ENCODE assay signal across 19 cellular contexts in the genomic region with DNA sequence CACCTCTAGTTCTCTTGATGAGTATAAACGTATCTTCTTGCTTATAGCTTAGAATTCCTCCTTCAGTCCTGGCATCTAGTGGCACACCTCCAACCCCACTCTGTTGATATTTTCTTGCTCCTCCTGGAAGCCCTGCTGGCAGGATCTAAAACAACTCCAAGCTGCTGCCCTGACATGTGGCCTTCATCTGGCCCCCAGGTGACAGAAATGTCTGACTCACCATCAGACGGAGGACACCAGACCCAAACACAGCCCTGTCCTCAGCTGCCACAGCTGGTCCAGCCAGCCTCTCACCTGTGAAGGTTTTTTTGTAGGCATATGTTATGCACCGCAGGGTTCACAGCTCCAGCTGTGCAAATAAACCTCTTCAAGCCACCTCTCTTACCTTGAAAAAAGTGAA. TPM values are rescaled to one million over a fixed set of nuclear protein-coding genes. Genes with fewer than 3 reads are reported as not detected.
DNase-seq lines count a peak whose midpoint lies in the region; ATAC-seq and FAIRE-seq lines count a peak whose summit lies in the region.
"Had no signal": no experiment of that assay in that cellular context is flagged by ENCODE, and none has a peak within 500 bp of the region (broad histone marks: within the 10 kb centered on the region; RNA-seq: fewer than 3 reads in every experiment).

No MANE protein-coding gene starts in this region.

- intact Hi-C loops in posterior cingulate gyrus (cut with DNase I): no loop called here

- DNase-seq in DMS153 treated with DMSO at 0.1 percent for 48 hours (lab: John Stamatoyannopoulos, UW; ENCODE audit: unreplicated experiment) (peak; percentile 10), H4 (ENCODE audit: low spot score) (peak; percentile 15), NCI-H2081 (lab: John Stamatoyannopoulos, UW) (peak; percentile 21 to 73), T-helper 17 cell (no peak), urothelium cell line (ENCODE audit: low spot score) (no peak), posterior cingulate gyrus (no peak), H7 (no peak)
- DNase-seq: DMS79 treated with DMSO at 0.1 percent for 48 hours, Kasumi-1, NCI-H1436 treated with DMSO at 0.1 percent for 48 hours, NCI-H2171, NCI-H446 treated with DMSO at 0.1 percent for 48 hours, Peyer's patch, Right ventricle myocardium superior, T-helper 2 cell had no signal

- peaks cover 2% of the 10 kb centered on the region for H3K4me1 Mint-ChIP-seq in T-helper 17 cell

- H3K9me3 ChIP-seq in T-helper 17 cell (ENCODE audit: control insufficient read depth, low read length, poor library complexity, severe bottlenecking): no peaks in the 10 kb centered on the region

- no peak overlapping the region for H3K4me3 Mint-ChIP-seq in T-helper 17 cell
- H3K4me3 Mint-ChIP-seq: IgD-negative memory B cell had no signal

- ATAC-seq in T-helper 17 cell (no peak), esophagus mucosa (no peak)

- H3K27me3 Mint-ChIP-seq in T-helper 17 cell: peaks cover 9% of the 10 kb centered on the region
- H3K27me3 Mint-ChIP-seq: IgD-negative memory B cell had no signal

- H3K27ac Mint-ChIP-seq in T-helper 17 cell: peak overlapping the region; percentile 59
- H3K27ac Mint-ChIP-seq: IgD-negative memory B cell had no signal

- H3K4me3 ChIP-seq in H7 (ENCODE audit: insufficient read depth, low read depth, low read length): no peak overlapping the region
- H3K4me3 ChIP-seq: Peyer's patch had no signal

- H3K27me3 ChIP-seq in H7 (ENCODE audit: control insufficient read depth, insufficient read depth, low read length): no peaks in the 10 kb centered on the region
- H3K27me3 ChIP-seq: Peyer's patch had no signal

- no peaks in the 10 kb centered on the region for H3K36me3 Mint-ChIP-seq in T-helper 17 cell (ENCODE audit: low read depth)
- H3K36me3 Mint-ChIP-seq: IgD-negative memory B cell had no signal

- no peaks in the 10 kb centered on the region for H3K36me3 ChIP-seq in H7 (replicated peaks; ENCODE audit: control insufficient read depth, insufficient read depth, low read length)
- H3K36me3 ChIP-seq: Peyer's patch had no signal

- FAIRE-seq in urothelium cell line (lab: Jason Lieb, UNC): no peak
- FAIRE-seq: HTR-8/SVneo had no signal

RNA-seq across cellular contexts. Expression of a gene that starts 53.4 kb away (rescaled TPM):
- not detected in 2 replicates for total RNA-seq in H4 (2014; rRNA removed; shearing (Covaris generic))
- not detected for total RNA-seq in T-helper 17 cell
- total RNA-seq in esophagus mucosa: not detected
- not detected in 2 replicates for total RNA-seq in H7 (2014; rRNA removed; shearing (Covaris generic))
- total RNA-seq: G401, Peyer's patch, Right ventricle myocardium superior had no signal

Comparison
In these comparisons a context has a peak if more than half of its experiments do, and no peak if none do; other contexts are left out.
1. DNase-seq: peak in DMS153 treated with DMSO at 0.1 percent for 48 hours (single experiment), H4 (single experiment) and NCI-H2081 (2 of 2); none in T-helper 17 cell (0 of 3), urothelium cell line (single experiment), posterior cingulate gyrus (0 of 10) and H7 (single experiment).